Comparison of ENCODE assay signal across 8 cellular contexts in genomic region chr6:31736768-31737314, GRCh38. TPM values are rescaled to one million over a fixed set of nuclear protein-coding genes. Genes with fewer than 3 reads are reported as not detected.
DNase-seq lines count a peak whose midpoint lies in the region; ATAC-seq and TF ChIP-seq lines count a peak whose summit lies in the region.

No MANE protein-coding gene starts in this region.

- peak overlapping the region; percentile 77 for H3K4me3 ChIP-seq in A673 (ENCODE audit: low read depth, low read length, poor library complexity, severe bottlenecking)
- H3K4me3 ChIP-seq in KMS-11 (IDR thresholded peaks at IDR 0.05; ENCODE audit: insufficient read depth, low read depth, low read length), result no peak overlapping the region
- H3K4me3 ChIP-seq in muscle layer of colon (ENCODE audit: low read depth in 1 of 2, low read length in 2 of 2), result peak overlapping the region; percentile 83 to 95

- H3K27me3 Mint-ChIP-seq in chondrocyte (ENCODE audit: low read depth), result no peaks in the 10 kb centered on the region

- H3K4me1 ChIP-seq in A673 (ENCODE audit: insufficient read depth, low read length, poor library complexity, severe bottlenecking), result peaks cover 43% of the 10 kb centered on the region
- peaks cover 54% of the 10 kb centered on the region for H3K4me1 ChIP-seq in KMS-11 (ENCODE audit: low read depth, poor library complexity, severe bottlenecking)
- peaks cover 29% of the 10 kb centered on the region for H3K4me1 ChIP-seq in muscle layer of colon (ENCODE audit: insufficient read depth, low read length)

- H3K9me3 ChIP-seq in A673 (ENCODE audit: low read depth, low read length, poor library complexity, severe bottlenecking) (no peaks in the 10 kb centered on the region), muscle layer of colon (ENCODE audit: low read length) (no peaks in the 10 kb centered on the region)

- CTCF ChIA-PET in A673 (lab: Charles Lee), result interaction anchor here (1.5 kb wide), 1 partner anchor 54 kb away, joined by 4 read pairs; no protein-coding TSS in a partner anchor

- no peak for DNase-seq in A673 (ENCODE audit: low spot score)
- DNase-seq in chondrocyte (ENCODE audit: low spot score), result no peak
- no peak for DNase-seq in GM20000 (ENCODE audit: low spot score)
- no peak for DNase-seq in SHP77 (lab: John Stamatoyannopoulos, UW)
- DNase-seq in H4 (ENCODE audit: low spot score), result no peak

- peak overlapping the region; percentile 97 for H3K27ac Mint-ChIP-seq in chondrocyte (ENCODE audit: unreplicated experiment)

- H4K20me1 ChIP-seq in KMS-11 (ENCODE audit: insufficient read depth), result no peaks in the 10 kb centered on the region

- H3K9ac ChIP-seq in KMS-11 (peak overlapping the region; percentile 81), muscle layer of colon (ENCODE audit: low read length) (peak overlapping the region; percentile 98)

- POLR2A ChIA-PET in A673 (lab: Charles Lee; ENCODE audit: low non-redundant PET), result interaction anchor here (0.5 to 0.7 kb wide), 2 partner anchors 91 to 1053 kb away, joined by 3 read pairs; partner anchors contain the start of gene HSPA1B

- ATAC-seq in GM18502 (IDR thresholded peaks at IDR 0.05; ENCODE audit: poor library complexity, unreplicated experiment), result no peak

- peaks cover 33% of the 10 kb centered on the region for H3K36me3 ChIP-seq in A673 (ENCODE audit: insufficient read depth, low read length, poor library complexity, severe bottlenecking)
- H3K36me3 ChIP-seq in KMS-11 (ENCODE audit: insufficient read depth), result no peaks in the 10 kb centered on the region
- peaks cover 23% of the 10 kb centered on the region for H3K36me3 ChIP-seq in muscle layer of colon (ENCODE audit: insufficient read depth, low read length)

- peaks cover 20% of the 10 kb centered on the region for H3K36me3 Mint-ChIP-seq in chondrocyte (ENCODE audit: low read depth)

- TF ChIP-seq CTCF in A673 (conservative IDR thresholded peaks at IDR 0.05; ENCODE audit: low read depth, low read length), result no peak
- no peak for TF ChIP-seq CTCF in KMS-11 (conservative IDR thresholded peaks at IDR 0.05; ENCODE audit: low read depth, low read length)
- no peak for TF ChIP-seq CTCF in chondrocyte (IDR thresholded peaks at IDR 0.05)
- no peak for TF ChIP-seq CTCF in GM20000 (IDR thresholded peaks at IDR 0.05; ENCODE audit: extremely low read depth, missing control alignments)

- intact Hi-C loops in A673 (cut with micrococcal nuclease; ENCODE audit: unreplicated experiment), result loop anchor here (1.0 to 10.0 kb wide), 3 partner anchors 55 to 192 kb away; partner anchors contain the start of genes ATP6V1G2, DDX39B and NFKBIL1

- no TSS peak for BruUV-seq in A673 (replicated peaks; lab: Mats Ljungman, UMichigan)

- peak overlapping the region; percentile 100 for H3K4me3 Mint-ChIP-seq in chondrocyte (ENCODE audit: unreplicated experiment)

- H3K9me3 Mint-ChIP-seq in chondrocyte (ENCODE audit: low read depth), result no peaks in the 10 kb centered on the region

- peaks cover 61% of the 10 kb centered on the region for H3K4me1 Mint-ChIP-seq in chondrocyte (ENCODE audit: low read depth)

- H3K27ac ChIP-seq in A673 (ENCODE audit: low read depth, low read length, poor library complexity, severe bottlenecking), result peak overlapping the region; percentile 95
- peak overlapping the region; percentile 100 for H3K27ac ChIP-seq in KMS-11
- H3K27ac ChIP-seq in muscle layer of colon (ENCODE audit: low read depth, low read length), result peak overlapping the region; percentile 92

- H3K27me3 ChIP-seq in A673 (replicated peaks; ENCODE audit: insufficient read depth, low read depth, low read length, poor library complexity) (no peaks in the 10 kb centered on the region), KMS-11 (ENCODE audit: insufficient read depth, low read depth) (no peaks in the 10 kb centered on the region), muscle layer of colon (ENCODE audit: control insufficient read depth in 1 of 2, insufficient read depth in 2 of 2, low read length in 2 of 2) (no peaks in the 10 kb centered on the region)

- H3K79me2 ChIP-seq in KMS-11 (ENCODE audit: insufficient read depth, low read depth), result peaks cover 51% of the 10 kb centered on the region

- H2AFZ ChIP-seq in KMS-11 (ENCODE audit: low read depth), result peak overlapping the region; percentile 12; the same call in 1 of the 2 replicates

- peak overlapping the region; percentile 100 for H3K4me2 ChIP-seq in KMS-11

RNA-seq across cellular contexts. Expression of gene CLIC1, which starts 0.5 kb away (rescaled TPM):
- total RNA-seq in A673 (2021) (371 and 431 TPM in 2 replicates), chondrocyte (256 to 328 TPM (median 317 TPM) in 3 replicates)
- 710 and 730 TPM in 2 replicates for total RNA-seq in H4 (2014; rRNA removed; shearing (Covaris generic))

RNA-seq across cellular contexts. Expression of gene MSH5, which starts 3.0 kb away (rescaled TPM):
- 76.4 and 102 TPM in 2 replicates for total RNA-seq in A673 (2021)
- 8.4 to 17.4 TPM (median 9.4 TPM) in 3 replicates for total RNA-seq in chondrocyte
- 5.3 and 10.8 TPM in 2 replicates for total RNA-seq in H4 (2014; rRNA removed; shearing (Covaris generic))

RNA-seq across cellular contexts. Expression of gene DDAH2, which starts 7.7 kb away (rescaled TPM):
- 68.2 and 86.7 TPM in 2 replicates for total RNA-seq in A673 (2021)
- total RNA-seq in chondrocyte, result 66.4 to 99.6 TPM (median 95.7 TPM) in 3 replicates
- 75.2 and 101 TPM in 2 replicates for total RNA-seq in H4 (2014; rRNA removed; shearing (Covaris generic))

RNA-seq across cellular contexts. Expression of gene MPIG6B, which starts 13.7 kb away (rescaled TPM):
- not detected in 2 replicates for total RNA-seq in A673 (2021)
- total RNA-seq in chondrocyte, result not detected in 3 replicates
- total RNA-seq in H4 (2014; rRNA removed; shearing (Covaris generic)), result not detected in 2 replicates

RNA-seq across cellular contexts. Expression of gene LY6G6C, which starts 15.3 kb away (rescaled TPM):
- total RNA-seq in A673 (2021) (0.42 and 0.80 TPM in 2 replicates), chondrocyte (0.30 TPM in 1 of 3 replicates, not detected in the others)
- not detected in 2 replicates for total RNA-seq in H4 (2014; rRNA removed; shearing (Covaris generic))
